Comparison of ENCODE assay signal across 35 cellular contexts in the genomic region with DNA sequence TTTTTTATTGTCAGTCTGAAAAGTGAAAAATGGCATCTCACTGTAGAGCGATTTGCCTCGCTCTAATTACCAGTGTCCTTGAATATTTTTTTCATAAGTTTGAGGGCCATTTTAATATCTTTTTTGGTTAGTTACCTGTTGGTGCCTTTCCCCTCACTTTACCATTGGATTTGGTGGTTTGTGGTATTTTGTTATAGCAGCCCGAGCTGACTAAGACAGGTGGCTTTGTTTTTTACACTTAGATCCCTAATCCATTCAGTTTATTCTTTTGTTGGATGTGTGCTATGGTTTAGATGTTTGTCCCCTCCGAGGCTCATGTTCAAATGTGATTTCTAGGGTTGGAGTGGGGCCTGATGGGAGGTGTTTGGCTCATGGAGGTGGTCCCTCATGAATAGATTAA. TPM values are rescaled to one million over a fixed set of nuclear protein-coding genes. Genes with fewer than 3 reads are reported as not detected.
"Had no signal": no experiment of that assay in that cellular context is flagged by ENCODE, and none has a peak within 500 bp of the region (broad histone marks: within the 10 kb centered on the region; RNA-seq: fewer than 3 reads in every experiment).

No MANE protein-coding gene starts in this region.

- H3K4me1 Mint-ChIP-seq: activated CD4-positive, alpha-beta T cell treated with anti-CD3 and anti-CD28 coated beads, Interleukin-2, amount 10 ng/mL, durations not matched to agents 24 days and 14 days; activated naive CD4-positive, alpha-beta T cell treated with anti-CD3 and anti-CD28 coated beads, Interleukin-2, amount 50 U/mL, for 24 hours; activated naive CD8-positive, alpha-beta T cell treated with anti-CD3 and anti-CD28 coated beads, Interleukin-2, amount 10 ng/mL, durations not matched to agents 7 days and 5 days; central memory CD8-positive, alpha-beta T cell had no signal

- H3K27me3 ChIP-seq: ascending aorta, cardiac muscle cell, MG63, Peyer's patch, SJSA1 had no signal

- H3K27ac ChIP-seq: ascending aorta, cardiac muscle cell, Peyer's patch, SJSA1 had no signal

- DNase-seq: activated CD4-positive, alpha-beta T cell treated with anti-CD3 and anti-CD28 coated beads, Interleukin-2, amount 10 ng/mL, durations not matched to agents 24 days and 14 days; activated CD4-positive, alpha-beta T cell treated with anti-CD3 and anti-CD28 coated beads, Interleukin-2, amount 50 U/mL, for 4 hours; activated CD8-positive, alpha-beta T cell treated with anti-CD3 and anti-CD28 coated beads for 36 hours; activated gamma-delta T cell; activated naive CD4-positive, alpha-beta T cell treated with Interleukin-2 at 50 U/mL for 16 hours; activated naive CD8-positive, alpha-beta T cell treated with anti-CD3 and anti-CD28 coated beads, Interleukin-2, amount 10 ng/mL, durations not matched to agents 7 days and 5 days; activated T-cell treated with anti-CD3 and anti-CD28 coated beads, Interleukin-2, amount 50 U/mL, for 24 hours; amygdala; Kasumi-1; MG63; NCI-H1048; NCI-H1105 treated with DMSO at 0.1 percent for 48 hours; NCI-H1436; NCI-H1694; NCI-H2029; NCI-H345; NCI-H524 treated with DMSO at 0.1 percent for 48 hours; PC-3; Peyer's patch; RPMI8226; SHP77 treated with DMSO at 0.1 percent for 48 hours; SK-N-SH; T-helper 1 cell; T-helper 2 cell; T-helper 9 cell had no signal

- H3K4me1 ChIP-seq: ascending aorta, SJSA1 had no signal

- H3K27me3 Mint-ChIP-seq: activated CD8-positive, alpha-beta T cell treated with anti-CD3 and anti-CD28 coated beads for 36 hours; activated naive CD4-positive, alpha-beta T cell treated with anti-CD3 and anti-CD28 coated beads, Interleukin-2, amount 50 U/mL, for 24 hours; activated T-cell treated with anti-CD3 and anti-CD28 coated beads, Interleukin-2, amount 50 U/mL, for 24 hours; central memory CD8-positive, alpha-beta T cell had no signal

- H3K9me3 Mint-ChIP-seq: activated CD4-positive, alpha-beta T cell treated with anti-CD3 and anti-CD28 coated beads, Interleukin-2, amount 10 ng/mL, durations not matched to agents 24 days and 14 days; activated naive CD4-positive, alpha-beta T cell treated with anti-CD3 and anti-CD28 coated beads, Interleukin-2, amount 50 U/mL, for 24 hours; central memory CD8-positive, alpha-beta T cell had no signal

- H3K4me2 ChIP-seq: SK-N-SH had no signal

- ATAC-seq: activated CD8-positive, alpha-beta T cell treated with anti-CD3 and anti-CD28 coated beads for 36 hours had no signal

- H3K4me3 ChIP-seq: ascending aorta, cardiac muscle cell, MG63, Peyer's patch, SJSA1 had no signal

- H3K9ac ChIP-seq: SK-N-SH had no signal

- H3K36me3 ChIP-seq: ascending aorta, cardiac muscle cell, MG63, Peyer's patch, SJSA1 had no signal

- H3K9me2 ChIP-seq: SK-N-SH had no signal

- H3K36me3 Mint-ChIP-seq: activated naive CD4-positive, alpha-beta T cell treated with anti-CD3 and anti-CD28 coated beads, Interleukin-2, amount 50 U/mL, for 24 hours; activated naive CD8-positive, alpha-beta T cell treated with anti-CD3 and anti-CD28 coated beads, Interleukin-2, amount 10 ng/mL, durations not matched to agents 7 days and 5 days had no signal

- H3K27ac Mint-ChIP-seq: activated CD4-positive, alpha-beta T cell treated with anti-CD3 and anti-CD28 coated beads, Interleukin-2, amount 10 ng/mL, durations not matched to agents 24 days and 14 days; activated CD8-positive, alpha-beta T cell treated with anti-CD3 and anti-CD28 coated beads for 36 hours; activated naive CD4-positive, alpha-beta T cell treated with anti-CD3 and anti-CD28 coated beads, Interleukin-2, amount 50 U/mL, for 24 hours; activated naive CD8-positive, alpha-beta T cell treated with anti-CD3 and anti-CD28 coated beads, Interleukin-2, amount 10 ng/mL, durations not matched to agents 7 days and 5 days; activated T-cell treated with anti-CD3 and anti-CD28 coated beads, Interleukin-2, amount 50 U/mL, for 24 hours; activated T-helper 2 cell treated with anti-CD3 and anti-CD28 coated beads, Interferon-gamma antibody, Interleukin-2, Interleukin-4, amounts not matched to agents 10 μg/mL and 5 μg/mL and 100 μg/mL, durations not matched to agents 14 hours and 24 hours and 36 hours had no signal

- H3K9me3 ChIP-seq: SJSA1, SK-N-SH had no signal

- H3K4me3 Mint-ChIP-seq: activated CD4-positive, alpha-beta T cell treated with anti-CD3 and anti-CD28 coated beads, Interleukin-2, amount 10 ng/mL, durations not matched to agents 24 days and 14 days; activated CD8-positive, alpha-beta T cell treated with anti-CD3 and anti-CD28 coated beads for 36 hours; activated naive CD4-positive, alpha-beta T cell treated with anti-CD3 and anti-CD28 coated beads, Interleukin-2, amount 50 U/mL, for 24 hours; activated naive CD8-positive, alpha-beta T cell treated with anti-CD3 and anti-CD28 coated beads, Interleukin-2, amount 10 ng/mL, durations not matched to agents 7 days and 5 days; activated T-cell treated with anti-CD3 and anti-CD28 coated beads, Interleukin-2, amount 50 U/mL, for 24 hours; central memory CD8-positive, alpha-beta T cell had no signal

RNA-seq across cellular contexts. Expression of gene B3GNT6, which starts 26.0 kb away (rescaled TPM):
- total RNA-seq: activated CD4-positive, alpha-beta T cell treated with anti-CD3 and anti-CD28 coated beads, Interleukin-2, amount 10 ng/mL, durations not matched to agents 24 days and 14 days; activated CD8-positive, alpha-beta memory T cell treated with anti-CD3 and anti-CD28 coated beads for 36 hours; activated CD8-positive, alpha-beta T cell treated with anti-CD3 and anti-CD28 coated beads for 36 hours; activated naive CD8-positive, alpha-beta T cell treated with anti-CD3 and anti-CD28 coated beads, Interleukin-2, amount 10 ng/mL, durations not matched to agents 7 days and 5 days; activated T-helper 2 cell treated with anti-CD3 and anti-CD28 coated beads, Interferon-gamma antibody, Interleukin-2, Interleukin-4, amounts not matched to agents 10 μg/mL and 5 μg/mL and 100 μg/mL, durations not matched to agents 14 hours and 24 hours and 36 hours; ascending aorta; cardiac muscle cell; chondrocyte; NCI-H460 had no signal
- polyA plus RNA-seq: cardiac muscle cell, SK-N-SH had no signal

RNA-seq across cellular contexts. Expression of gene OMP, which starts 42.4 kb away (rescaled TPM):
- total RNA-seq: activated CD4-positive, alpha-beta T cell treated with anti-CD3 and anti-CD28 coated beads, Interleukin-2, amount 10 ng/mL, durations not matched to agents 24 days and 14 days; activated CD8-positive, alpha-beta memory T cell treated with anti-CD3 and anti-CD28 coated beads for 36 hours; activated CD8-positive, alpha-beta T cell treated with anti-CD3 and anti-CD28 coated beads for 36 hours; activated naive CD8-positive, alpha-beta T cell treated with anti-CD3 and anti-CD28 coated beads, Interleukin-2, amount 10 ng/mL, durations not matched to agents 7 days and 5 days; activated T-helper 2 cell treated with anti-CD3 and anti-CD28 coated beads, Interferon-gamma antibody, Interleukin-2, Interleukin-4, amounts not matched to agents 10 μg/mL and 5 μg/mL and 100 μg/mL, durations not matched to agents 14 hours and 24 hours and 36 hours; ascending aorta; cardiac muscle cell; chondrocyte; NCI-H460; PC-3; SJSA1 had no signal
- polyA plus RNA-seq: adipose tissue, cardiac muscle cell had no signal
